ENCODE assay signal across 1 cellular context in genomic region chr4:152707632-152708031, GRCh38.
TF ChIP-seq lines count a peak whose summit lies in the region.

No MANE protein-coding gene starts in this region.

TF ChIP-seq in H1, 55 proteins besides CTCF, POLR2A, EP300 and RAD21:
- TF ChIP-seq BRCA1 (IDR thresholded peaks at IDR 0.05; ENCODE audit: low read depth, low read length) (no peak), SAP30 (IDR thresholded peaks at IDR 0.05; ENCODE audit: insufficient read depth, insufficient replicate concordance, low read length) (no peak), SIRT6 (IDR thresholded peaks at IDR 0.05; ENCODE audit: low read length) (no peak), CBX8 (IDR thresholded peaks at IDR 0.05; ENCODE audit: borderline replicate concordance, low read depth, low read length) (no peak), USF2 (IDR thresholded peaks at IDR 0.05; ENCODE audit: low read length) (no peak), NRF1 (IDR thresholded peaks at IDR 0.05; ENCODE audit: low read depth, low read length) (no peak), SP1 (IDR thresholded peaks at IDR 0.05; ENCODE audit: low read depth, low read length) (no peak), YY1 (IDR thresholded peaks at IDR 0.05; ENCODE audit: low read depth, low read length) (no peak)
TF ChIP-seq in H1: peak in this region for 0.
